9 cellular contexts compared by ENCODE assay signal in the genomic region with DNA sequence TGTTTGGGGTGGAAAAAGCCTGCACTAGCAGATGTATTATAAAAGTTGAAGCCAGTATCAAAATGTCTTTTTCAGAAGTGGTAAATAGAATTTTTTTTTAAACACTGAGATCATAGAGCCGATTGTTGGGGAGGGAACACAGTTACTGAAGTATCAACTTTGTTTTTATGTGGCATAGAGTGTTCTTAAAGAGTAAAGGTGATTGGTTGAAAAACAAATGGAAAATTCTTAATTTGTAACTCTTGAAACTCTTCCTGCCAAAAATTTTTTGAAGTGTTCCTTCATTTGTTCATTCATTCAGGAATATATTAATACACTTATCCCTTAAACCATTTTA.
DNase-seq lines count a peak whose midpoint lies in the region; ATAC-seq and TF ChIP-seq lines count a peak whose summit lies in the region.
"Had no signal": no experiment of that assay in that cellular context is flagged by ENCODE, and none has a peak within 500 bp of the region (broad histone marks: within the 10 kb centered on the region; RNA-seq: fewer than 3 reads in every experiment).

No MANE protein-coding gene starts in this region.

- intact Hi-C loops in CD4-positive, alpha-beta T cell (cut with DNase I, micrococcal nuclease): no loop called here

- no peaks in the 10 kb centered on the region for H3K27me3 ChIP-seq in CD4-positive, alpha-beta T cell (ENCODE audit: control insufficient read depth, insufficient read depth, low read length)
- H3K27me3 ChIP-seq in MG63 (no peaks in the 10 kb centered on the region), neuronal stem cell (ENCODE audit: control insufficient read depth in 3 of 3, insufficient read depth in 3 of 3, low read depth in 1 of 3, low read length in 3 of 3) (no peaks in the 10 kb centered on the region)
- H3K27me3 ChIP-seq: cardiac muscle cell had no signal

- no peak overlapping the region for H2AK5ac ChIP-seq in neuronal stem cell (ENCODE audit: low read depth, low read length)

- no peak overlapping the region for H3K18ac ChIP-seq in neuronal stem cell (ENCODE audit: low read length)

- H3K4me1 ChIP-seq in neuronal stem cell (ENCODE audit: control insufficient read depth in 2 of 2, insufficient read depth in 1 of 2, low read depth in 1 of 2, low read length in 2 of 2): no peaks in the 10 kb centered on the region

- no peak overlapping the region for H2BK5ac ChIP-seq in neuronal stem cell (ENCODE audit: low read length)

- no peaks in the 10 kb centered on the region for H3K9me3 ChIP-seq in CD4-positive, alpha-beta T cell (ENCODE audit: control insufficient read depth, low read length)
- H3K9me3 ChIP-seq in MG63: no peaks in the 10 kb centered on the region
- peaks cover 4 to 8% of the 10 kb centered on the region in 2 donors for H3K9me3 ChIP-seq in neuronal stem cell (replicated peaks in 1 of 2; ENCODE audit: control insufficient read depth in 2 of 2, insufficient read depth in 1 of 2, low read depth in 1 of 2, low read length in 2 of 2)

- no peak overlapping the region for H3K4me2 ChIP-seq in neuronal stem cell (ENCODE audit: insufficient read depth, low read length, poor library complexity, severe bottlenecking)

- no peak for DNase-seq in CD4-positive, alpha-beta T cell
- DNase-seq in MG63: no peak
- no peak for DNase-seq in coronary artery (ENCODE audit: low spot score)
- DNase-seq in mucosa of gallbladder (ENCODE audit: low spot score): no peak
- no peak for DNase-seq in neuronal stem cell (ENCODE audit: low spot score)

- H3K27ac Mint-ChIP-seq in CD4-positive, alpha-beta T cell: peak overlapping the region; percentile 74
- peak overlapping the region; percentile 52 to 88 (median 79) for H3K27ac Mint-ChIP-seq in nephron

- H3K4ac ChIP-seq in neuronal stem cell (ENCODE audit: low read length): no peak overlapping the region

- no peak for ATAC-seq in CD4-positive, alpha-beta T cell (ENCODE audit: poor library complexity)
- ATAC-seq in GM21526 (IDR thresholded peaks at IDR 0.05; ENCODE audit: low FRiP score, unreplicated experiment): no peak
- no peak for ATAC-seq in HG02970 (IDR thresholded peaks at IDR 0.05; ENCODE audit: low FRiP score, unreplicated experiment)

- H3K36me3 ChIP-seq in MG63 (no peaks in the 10 kb centered on the region), neuronal stem cell (replicated peaks in 1 of 2; ENCODE audit: control insufficient read depth in 2 of 2, insufficient read depth in 2 of 2, low read length in 2 of 2) (peaks cover 0 to 2% of the 10 kb centered on the region in 2 donors)
- H3K36me3 ChIP-seq: cardiac muscle cell had no signal

- peak overlapping the region; percentile 77 for H3K4me3 Mint-ChIP-seq in CD4-positive, alpha-beta T cell
- peak overlapping the region in 1 of 3 experiments; percentile 68 for H3K4me3 Mint-ChIP-seq in nephron

- no peak for TF ChIP-seq CTCF in CD4-positive, alpha-beta T cell (IDR thresholded peaks at IDR 0.05)
- TF ChIP-seq CTCF in coronary artery (IDR thresholded peaks at IDR 0.05): no peak
- no peak for TF ChIP-seq CTCF in nephron (IDR thresholded peaks at IDR 0.05; ENCODE audit: unreplicated experiment in 3 of 3)

- no peak overlapping the region for H3K27ac ChIP-seq in CD4-positive, alpha-beta T cell (ENCODE audit: low read depth, low read length)
- H3K27ac ChIP-seq in coronary artery (no peak overlapping the region), neuronal stem cell (replicated peaks; ENCODE audit: low read length) (no peak overlapping the region)
- H3K27ac ChIP-seq: cardiac muscle cell had no signal

- no peak overlapping the region for H3K9ac ChIP-seq in neuronal stem cell (ENCODE audit: low read depth, low read length, poor library complexity)

- H3K36me3 Mint-ChIP-seq in CD4-positive, alpha-beta T cell (ENCODE audit: low read depth): peaks cover 3% of the 10 kb centered on the region
- peaks cover 19% of the 10 kb centered on the region for H3K36me3 Mint-ChIP-seq in nephron (ENCODE audit: low read depth)

- no peak overlapping the region for H2AFZ ChIP-seq in neuronal stem cell (ENCODE audit: low read length)

- H3K79me1 ChIP-seq in neuronal stem cell (ENCODE audit: low read depth, low read length): peaks cover 4% of the 10 kb centered on the region

- no CpG with 5 or more reads among the region's 1 CpG for WGBS in neuronal stem cell (ENCODE audit: extremely low coverage in 2 of 2, insufficient read length in 2 of 2, insufficient replicate concordance in 1 of 2), 2 donors

- no peak overlapping the region for H4K8ac ChIP-seq in neuronal stem cell (ENCODE audit: low read depth, low read length)

- H4K91ac ChIP-seq in neuronal stem cell (ENCODE audit: low read depth, low read length, poor library complexity): no peak overlapping the region

- no peak overlapping the region for H2BK12ac ChIP-seq in neuronal stem cell (ENCODE audit: low read length)

- H3K4me3 ChIP-seq in MG63 (peak overlapping the region; percentile 35), coronary artery (peak overlapping the region; percentile 49), neuronal stem cell (ENCODE audit: low read length in 2 of 2) (no peak overlapping the region)
- H3K4me3 ChIP-seq: cardiac muscle cell had no signal

- CTCF ChIA-PET in CD4-positive, alpha-beta T cell (lab: Charles Lee): no interaction called here

- no peak overlapping the region for H2BK15ac ChIP-seq in neuronal stem cell (ENCODE audit: low read length)

- no peak overlapping the region for H2BK120ac ChIP-seq in neuronal stem cell (ENCODE audit: low read depth, low read length)

- no peak overlapping the region for H3K23ac ChIP-seq in neuronal stem cell (ENCODE audit: low read depth, low read length, poor library complexity)

- H3K4me1 Mint-ChIP-seq in CD4-positive, alpha-beta T cell (ENCODE audit: low read depth): peaks cover 19% of the 10 kb centered on the region
- peaks cover 37% of the 10 kb centered on the region for H3K4me1 Mint-ChIP-seq in nephron

- POLR2A ChIA-PET in CD4-positive, alpha-beta T cell (lab: Charles Lee): no interaction called here

- H3K27me3 Mint-ChIP-seq in CD4-positive, alpha-beta T cell: no peaks in the 10 kb centered on the region
- no peaks in the 10 kb centered on the region for H3K27me3 Mint-ChIP-seq in nephron (ENCODE audit: low read depth)

- H3K14ac ChIP-seq in neuronal stem cell (ENCODE audit: low read length): no peak overlapping the region

- H3K9me3 Mint-ChIP-seq in CD4-positive, alpha-beta T cell: peaks cover 2% of the 10 kb centered on the region
- H3K9me3 Mint-ChIP-seq in nephron: peaks cover 6% of the 10 kb centered on the region

Comparison
In these comparisons a context has a peak if more than half of its experiments do, and no peak if none do; other contexts are left out.
1. H3K4me3 ChIP-seq: peak in MG63 (single experiment) and coronary artery (single experiment); none in neuronal stem cell (0 of 2).